16 cellular contexts compared by ENCODE assay signal in genomic region chr5:7074176-7074575, GRCh38.
A peak's percentile ranks its signal among the peaks of the same experiment; 100 is the strongest.
DNase-seq lines count a peak whose midpoint lies in the region; ATAC-seq, FAIRE-seq and TF ChIP-seq lines count a peak whose summit lies in the region.
"Had no signal": no experiment of that assay in that cellular context is flagged by ENCODE, and none has a peak within 500 bp of the region (broad histone marks: within the 10 kb centered on the region; RNA-seq: fewer than 3 reads in every experiment).

No MANE protein-coding gene starts in this region.

- H3K9me3 Mint-ChIP-seq in GM23338 (no peaks in the 10 kb centered on the region), nephron progenitor cell (no peaks in the 10 kb centered on the region)
- H3K9me3 Mint-ChIP-seq: CD14-positive monocyte had no signal

- no peak for DNase-seq in DND-41
- DNase-seq in GM23338 (ENCODE audit: low spot score), result no peak
- no peak for DNase-seq in nephron progenitor cell
- no peak for DNase-seq in effector CD4-positive, alpha-beta T cell
- DNase-seq in anterior cingulate cortex (lab: John Stamatoyannopoulos, UW), result no peak
- no peak for DNase-seq in D721Med (ENCODE audit: insufficient read length, low spot score)
- DNase-seq: GOT3, HFFc6, NCI-H1930, NCI-H510A, SHP77 treated with DMSO at 0.1 percent for 48 hours had no signal

- no peaks in the 10 kb centered on the region for H3K9me3 ChIP-seq in DND-41 (ENCODE audit: insufficient read depth, low read length, severe bottlenecking)

- peaks cover 3% of the 10 kb centered on the region for H3K27me3 ChIP-seq in DND-41 (ENCODE audit: insufficient read depth, low read length, poor library complexity)
- H3K27me3 ChIP-seq in GM23338 (ENCODE audit: insufficient read depth), result no peaks in the 10 kb centered on the region

- no peak overlapping the region for H3K4me2 ChIP-seq in DND-41 (ENCODE audit: insufficient read depth, low read length)
- no peak overlapping the region for H3K4me2 ChIP-seq in GM23338

- ATAC-seq in DND-41 (ENCODE audit: insufficient read depth, low read depth) (no peak), GM23338 (no peak; the same call in 2 of the 3 replicates)
- ATAC-seq: K562 had no signal

- no peaks in the 10 kb centered on the region for H3F3A ChIP-seq in GM23338 (replicated peaks; ENCODE audit: low read depth)

- H3K27me3 Mint-ChIP-seq in GM23338 (ENCODE audit: insufficient read depth, low read depth, poor library complexity) (peaks cover 4% of the 10 kb centered on the region), nephron progenitor cell (ENCODE audit: low read depth, poor library complexity) (peaks cover 11% of the 10 kb centered on the region)

- TF ChIP-seq CTCF in DND-41 (IDR thresholded peaks at IDR 0.05; ENCODE audit: borderline replicate concordance, extremely low read depth, low read length, poor library complexity, severe bottlenecking), result peak; percentile 7
- TF ChIP-seq CTCF in GM23338 (conservative IDR thresholded peaks at IDR 0.05; ENCODE audit: low read depth in 2 of 2), result peak; percentile 22 to 29; a peak in 2 of 4 replicates
- TF ChIP-seq CTCF in VCaP (conservative IDR thresholded peaks at IDR 0.05), result peak; percentile 31; the same call in 1 of the 2 replicates
- peak; percentile 12 for TF ChIP-seq CTCF in nephron progenitor cell (IDR thresholded peaks at IDR 0.05)
- TF ChIP-seq CTCF in D721Med (IDR thresholded peaks at IDR 0.05; ENCODE audit: insufficient read depth, missing control alignments), result no peak

- no peak overlapping the region for H3K4me3 ChIP-seq in DND-41 (ENCODE audit: low read depth in 1 of 2, low read length in 2 of 2)
- no peak overlapping the region for H3K4me3 ChIP-seq in GM23338
- H3K4me3 ChIP-seq: K562 had no signal

- no peak for FAIRE-seq in D721Med (lab: Jason Lieb, UNC)
- FAIRE-seq: GM12891, GM18507, K562 had no signal

- H3K4me3 Mint-ChIP-seq in GM23338 (no peak overlapping the region), nephron progenitor cell (no peak overlapping the region)
- H3K4me3 Mint-ChIP-seq: CD14-positive monocyte, HFFc6 had no signal

- H4K20me1 ChIP-seq in DND-41 (ENCODE audit: insufficient read depth, low read length) (no peaks in the 10 kb centered on the region), GM23338 (replicated peaks; ENCODE audit: insufficient read depth) (no peaks in the 10 kb centered on the region)

- H3K79me2 ChIP-seq in DND-41 (ENCODE audit: insufficient read depth, low read length) (no peaks in the 10 kb centered on the region), GM23338 (replicated peaks; ENCODE audit: insufficient read depth) (no peaks in the 10 kb centered on the region)

- no peaks in the 10 kb centered on the region for H3K4me1 ChIP-seq in DND-41 (ENCODE audit: insufficient read depth, low read length)
- peaks cover 25% of the 10 kb centered on the region for H3K4me1 ChIP-seq in GM23338 (ENCODE audit: insufficient read depth)

- no peaks in the 10 kb centered on the region for H3K9me2 ChIP-seq in GM23338 (ENCODE audit: insufficient read depth)

- H3K27ac ChIP-seq in DND-41 (ENCODE audit: low read length), result no peak overlapping the region
- no peak overlapping the region for H3K27ac ChIP-seq in GM23338 (ENCODE audit: low read depth)
- H3K27ac ChIP-seq in VCaP, result no peak overlapping the region

- H3K4me1 Mint-ChIP-seq in GM23338 (peaks cover 24% of the 10 kb centered on the region), nephron progenitor cell (peaks cover 44% of the 10 kb centered on the region)
- H3K4me1 Mint-ChIP-seq: CD14-positive monocyte had no signal

- H3K36me3 Mint-ChIP-seq in GM23338 (ENCODE audit: low read depth) (no peaks in the 10 kb centered on the region), nephron progenitor cell (ENCODE audit: low read depth) (no peaks in the 10 kb centered on the region)
- H3K36me3 Mint-ChIP-seq: CD14-positive monocyte had no signal

- no peak overlapping the region for H3K27ac Mint-ChIP-seq in GM23338
- no peak overlapping the region for H3K27ac Mint-ChIP-seq in nephron progenitor cell
- H3K27ac Mint-ChIP-seq: CD14-positive monocyte, HFFc6 had no signal

- H2AFZ ChIP-seq in DND-41 (ENCODE audit: low read depth, low read length) (no peak overlapping the region), GM23338 (no peak overlapping the region)

- no peaks in the 10 kb centered on the region for H3K36me3 ChIP-seq in DND-41 (ENCODE audit: insufficient read depth, low read length)
- H3K36me3 ChIP-seq in GM23338 (ENCODE audit: insufficient read depth), result no peaks in the 10 kb centered on the region

- H3K9ac ChIP-seq in DND-41 (ENCODE audit: low read depth, low read length), result no peak overlapping the region

TF ChIP-seq in GM23338, 12 proteins besides CTCF, POLR2A, EP300 and RAD21:
- TF ChIP-seq CREB1 (CRISPR knock-in tag; IDR thresholded peaks at IDR 0.05; ENCODE audit: low read depth) (no peak), POLR2AphosphoS5 (IDR thresholded peaks at IDR 0.05; ENCODE audit: low read depth) (no peak), REST (IDR thresholded peaks at IDR 0.05; ENCODE audit: unreplicated experiment) (no peak), ETS1 (IDR thresholded peaks at IDR 0.05) (no peak)
